Comparison of ENCODE assay signal across 15 cellular contexts in the genomic region with DNA sequence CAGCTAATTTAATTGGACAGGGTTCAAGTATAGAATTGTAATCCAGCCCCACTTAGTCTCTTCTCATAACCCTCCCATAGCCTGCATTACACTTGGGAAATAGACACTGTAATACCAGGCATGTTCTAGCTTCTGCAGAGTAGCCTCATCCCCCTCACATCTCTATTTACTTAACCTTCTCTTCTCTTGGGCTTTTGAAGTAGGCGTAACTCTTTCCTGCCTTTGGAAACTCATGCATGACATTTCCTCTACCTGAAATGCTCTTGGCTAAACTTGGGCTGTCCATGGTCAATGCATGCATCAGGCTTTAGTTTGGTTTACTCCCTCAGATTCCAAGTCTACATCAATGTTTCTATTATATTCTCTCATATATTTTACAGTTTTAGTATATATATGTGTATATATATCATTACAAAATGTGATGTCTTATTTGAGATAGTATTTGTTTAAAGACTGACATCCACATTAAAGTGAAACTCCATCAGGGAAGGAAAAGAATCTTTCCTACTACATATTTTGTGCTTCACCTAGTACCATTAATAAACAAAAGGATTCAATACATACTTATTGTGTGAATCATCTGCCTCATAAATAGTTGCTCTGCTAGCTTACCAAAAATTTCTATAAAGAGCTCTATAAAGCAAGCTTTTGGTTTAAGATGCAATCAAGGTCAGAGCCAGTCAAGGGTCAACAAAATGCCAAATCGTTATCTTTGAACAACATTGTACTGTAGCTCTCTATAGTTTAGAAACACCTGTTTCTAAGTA.
"Had no signal": no experiment of that assay in that cellular context is flagged by ENCODE, and none has a peak within 500 bp of the region (broad histone marks: within the 10 kb centered on the region; RNA-seq: fewer than 3 reads in every experiment).

No MANE protein-coding gene starts in this region.

- H3K4me2 ChIP-seq: neural progenitor cell had no signal

- DNase-seq: activated naive CD4-positive, alpha-beta T cell; activated T-cell treated with anti-CD3 and anti-CD28 coated beads for 4 hours; mammary epithelial cell; naive B cell; psoas muscle; right lobe of liver; stimulated activated CD4-positive, alpha-beta T cell treated with anti-CD3 and anti-CD28 coated beads, Interleukin-1b, Interleukin-23, amount 100 ng/mL, for 48 hours; stomach; testis; upper lobe of right lung had no signal

- H3K27ac ChIP-seq: ascending aorta, neural progenitor cell, psoas muscle, right lobe of liver, stomach, testis, upper lobe of right lung had no signal

- FAIRE-seq: colon, endometrium had no signal

- H2AFZ ChIP-seq: neural progenitor cell had no signal

- H3K9me3 ChIP-seq: ascending aorta, psoas muscle, right lobe of liver, stomach, testis, upper lobe of right lung had no signal

- H3K9ac ChIP-seq: neural progenitor cell had no signal

- ATAC-seq: left lobe of liver, psoas muscle, right lobe of liver, upper lobe of right lung had no signal

- H3K36me3 ChIP-seq: ascending aorta, neural progenitor cell, right lobe of liver, stomach, upper lobe of right lung had no signal

- H3K4me1 ChIP-seq: ascending aorta, neural progenitor cell, psoas muscle, right lobe of liver, stomach, testis, upper lobe of right lung had no signal

- H3K27me3 ChIP-seq: ascending aorta, neural progenitor cell, right lobe of liver, stomach, testis, upper lobe of right lung had no signal

- H3K4me3 ChIP-seq: ascending aorta, neural progenitor cell, psoas muscle, right lobe of liver, stomach, testis, upper lobe of right lung had no signal
